2 cellular contexts compared by ENCODE assay signal in genomic region chrX:154356596-154356995, GRCh38.
TF ChIP-seq lines count a peak whose summit lies in the region.

No MANE protein-coding gene starts in this region.

TF ChIP-seq in GM23338, 12 proteins besides CTCF, POLR2A, EP300 and RAD21:
- no peak for TF ChIP-seq CREB1 (CRISPR knock-in tag; IDR thresholded peaks at IDR 0.05; ENCODE audit: low read depth)
- TF ChIP-seq EZH2 (IDR thresholded peaks at IDR 0.05; ENCODE audit: low read depth, unreplicated experiment) = no peak
- no peak for TF ChIP-seq ZNF331 (CRISPR knock-in tag; IDR thresholded peaks at IDR 0.05; ENCODE audit: low read depth)
- TF ChIP-seq NANOG (IDR thresholded peaks at IDR 0.05; ENCODE audit: borderline replicate concordance) = no peak
- no peak for TF ChIP-seq ZNF462 (CRISPR knock-in tag; IDR thresholded peaks at IDR 0.05)
- no peak for TF ChIP-seq EZH2phosphoT487 (IDR thresholded peaks at IDR 0.05; ENCODE audit: unreplicated experiment)
- no peak for TF ChIP-seq STAT1 (IDR thresholded peaks at IDR 0.05; ENCODE audit: unreplicated experiment)
- TF ChIP-seq ZNF114 (CRISPR knock-in tag; IDR thresholded peaks at IDR 0.05) = no peak
- TF ChIP-seq POLR2AphosphoS5 (IDR thresholded peaks at IDR 0.05; ENCODE audit: low read depth) = no peak
- TF ChIP-seq REST (IDR thresholded peaks at IDR 0.05; ENCODE audit: unreplicated experiment) = no peak
- no peak for TF ChIP-seq JUNB (IDR thresholded peaks at IDR 0.05; ENCODE audit: unreplicated experiment)
- TF ChIP-seq ETS1 (IDR thresholded peaks at IDR 0.05) = no peak
TF ChIP-seq in GM23338: peak in this region for 0.

TF ChIP-seq in K562, 482 proteins besides CTCF, POLR2A, EP300 and RAD21:
- no peak for TF ChIP-seq ZNF518B (CRISPR knock-in tag; IDR thresholded peaks at IDR 0.05)
- TF ChIP-seq POLR2G (IDR thresholded peaks at IDR 0.05; ENCODE audit: low read depth, low read length) = peak; percentile 8; the same call in 1 of the 2 replicates
